Comparison of ENCODE assay signal across 1 cellular context in the genomic region with DNA sequence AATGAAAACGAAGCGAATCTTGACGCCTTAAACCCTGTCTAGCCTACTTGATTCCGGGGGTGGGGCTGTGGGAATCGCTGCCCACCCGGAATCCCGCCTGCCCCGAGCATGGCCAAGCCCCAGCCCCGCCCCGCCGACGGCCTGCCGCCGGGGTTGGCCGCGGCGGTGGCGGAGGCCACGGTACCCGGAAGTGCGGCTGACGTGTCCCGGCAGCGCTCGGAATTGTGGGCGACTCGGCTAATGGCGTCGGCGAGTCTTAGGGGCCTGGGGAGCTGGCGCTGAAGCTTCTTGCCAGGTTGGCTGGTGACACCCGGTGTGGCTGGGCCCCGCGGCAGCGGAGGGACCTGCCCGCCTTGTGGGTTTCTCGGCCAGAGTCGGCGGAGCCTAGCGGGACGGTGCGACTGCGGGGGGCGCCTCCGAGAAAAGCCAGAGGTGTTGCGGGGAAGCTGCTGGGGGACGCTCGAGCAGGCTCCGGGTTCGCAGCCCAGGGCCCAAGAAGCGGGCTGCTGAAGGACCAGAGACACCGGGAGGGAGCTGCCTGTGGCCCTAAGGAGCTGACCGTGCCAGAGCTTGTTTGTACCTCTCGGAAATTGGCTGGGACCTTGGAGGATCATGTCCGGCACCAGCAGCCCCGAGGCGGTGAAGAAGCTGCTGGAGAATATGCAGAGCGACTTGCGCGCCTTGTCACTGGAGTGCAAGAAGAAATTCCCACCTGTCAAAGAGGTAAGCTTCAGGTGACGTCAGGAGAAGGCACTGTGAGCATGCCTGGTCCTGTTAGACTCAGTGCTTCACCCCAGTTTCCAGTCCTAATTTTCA.
TF ChIP-seq lines count a peak whose summit lies in the region.

A gene with protein sequence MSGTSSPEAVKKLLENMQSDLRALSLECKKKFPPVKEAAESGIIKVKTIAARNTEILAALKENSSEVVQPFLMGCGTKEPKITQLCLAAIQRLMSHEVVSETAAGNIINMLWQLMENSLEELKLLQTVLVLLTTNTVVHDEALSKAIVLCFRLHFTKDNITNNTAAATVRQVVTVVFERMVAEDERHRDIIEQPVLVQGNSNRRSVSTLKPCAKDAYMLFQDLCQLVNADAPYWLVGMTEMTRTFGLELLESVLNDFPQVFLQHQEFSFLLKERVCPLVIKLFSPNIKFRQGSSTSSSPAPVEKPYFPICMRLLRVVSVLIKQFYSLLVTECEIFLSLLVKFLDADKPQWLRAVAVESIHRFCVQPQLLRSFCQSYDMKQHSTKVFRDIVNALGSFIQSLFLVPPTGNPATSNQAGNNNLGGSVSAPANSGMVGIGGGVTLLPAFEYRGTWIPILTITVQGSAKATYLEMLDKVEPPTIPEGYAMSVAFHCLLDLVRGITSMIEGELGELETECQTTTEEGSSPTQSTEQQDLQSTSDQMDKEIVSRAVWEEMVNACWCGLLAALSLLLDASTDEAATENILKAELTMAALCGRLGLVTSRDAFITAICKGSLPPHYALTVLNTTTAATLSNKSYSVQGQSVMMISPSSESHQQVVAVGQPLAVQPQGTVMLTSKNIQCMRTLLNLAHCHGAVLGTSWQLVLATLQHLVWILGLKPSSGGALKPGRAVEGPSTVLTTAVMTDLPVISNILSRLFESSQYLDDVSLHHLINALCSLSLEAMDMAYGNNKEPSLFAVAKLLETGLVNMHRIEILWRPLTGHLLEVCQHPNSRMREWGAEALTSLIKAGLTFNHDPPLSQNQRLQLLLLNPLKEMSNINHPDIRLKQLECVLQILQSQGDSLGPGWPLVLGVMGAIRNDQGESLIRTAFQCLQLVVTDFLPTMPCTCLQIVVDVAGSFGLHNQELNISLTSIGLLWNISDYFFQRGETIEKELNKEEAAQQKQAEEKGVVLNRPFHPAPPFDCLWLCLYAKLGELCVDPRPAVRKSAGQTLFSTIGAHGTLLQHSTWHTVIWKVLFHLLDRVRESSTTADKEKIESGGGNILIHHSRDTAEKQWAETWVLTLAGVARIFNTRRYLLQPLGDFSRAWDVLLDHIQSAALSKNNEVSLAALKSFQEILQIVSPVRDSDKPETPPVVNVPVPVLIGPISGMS (N-terminal part only) (plus strand): TSS at position 231 of the 816 bp plus-strand sequence. CDS start 382 bp downstream, at position 613.

TF ChIP-seq in H1, 55 proteins besides CTCF, POLR2A, EP300 and RAD21:
- no peak for TF ChIP-seq TAF7 (optimal IDR thresholded peaks at IDR 0.05; ENCODE audit: borderline replicate concordance, low read depth, low read length)
- TF ChIP-seq CTBP2 (IDR thresholded peaks at IDR 0.05; ENCODE audit: borderline replicate concordance, insufficient read depth, insufficient read length, low read length) = no peak
- TF ChIP-seq SIRT6 (IDR thresholded peaks at IDR 0.05; ENCODE audit: low read length) = no peak
- TF ChIP-seq TAF1 (IDR thresholded peaks at IDR 0.05; ENCODE audit: low read depth, low read length) = peak; percentile 76
- TF ChIP-seq HDAC2 (IDR thresholded peaks at IDR 0.05; ENCODE audit: borderline replicate concordance in 1 of 2, low read depth in 2 of 2, low read length in 2 of 2) = peak; percentile 51 to 77; a peak in 3 of 4 replicates
- TF ChIP-seq RFX5 (IDR thresholded peaks at IDR 0.05; ENCODE audit: borderline replicate concordance, low read depth, low read length) = no peak
- peak; percentile 91 for TF ChIP-seq YY1 (IDR thresholded peaks at IDR 0.05; ENCODE audit: low read depth, low read length)
- peak; percentile 27; the same call in 1 of the 2 replicates for TF ChIP-seq BACH1 (IDR thresholded peaks at IDR 0.05; ENCODE audit: low read length)
- no peak for TF ChIP-seq EGR1 (IDR thresholded peaks at IDR 0.05; ENCODE audit: borderline replicate concordance, low read depth, low read length)
- 0 out of 2 replicates have a peak, but pooled peaks have one; percentile 33 for TF ChIP-seq POLR2AphosphoS5 (IDR thresholded peaks at IDR 0.05; ENCODE audit: low read depth, low read length)
- TF ChIP-seq TEAD4 (IDR thresholded peaks at IDR 0.05; ENCODE audit: low read depth, low read length) = peak; percentile 48; the same call in 1 of the 2 replicates
- TF ChIP-seq BRCA1 (IDR thresholded peaks at IDR 0.05; ENCODE audit: low read depth, low read length) = no peak
- TF ChIP-seq, protein P1, sequence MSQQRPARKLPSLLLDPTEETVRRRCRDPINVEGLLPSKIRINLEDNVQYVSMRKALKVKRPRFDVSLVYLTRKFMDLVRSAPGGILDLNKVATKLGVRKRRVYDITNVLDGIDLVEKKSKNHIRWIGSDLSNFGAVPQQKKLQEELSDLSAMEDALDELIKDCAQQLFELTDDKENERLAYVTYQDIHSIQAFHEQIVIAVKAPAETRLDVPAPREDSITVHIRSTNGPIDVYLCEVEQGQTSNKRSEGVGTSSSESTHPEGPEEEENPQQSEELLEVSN (IDR thresholded peaks at IDR 0.05) = peak; percentile 79
- peak; percentile 99 for TF ChIP-seq ASH2L (IDR thresholded peaks at IDR 0.05; ENCODE audit: low read length)
- no peak for TF ChIP-seq HDAC6 (IDR thresholded peaks at IDR 0.05; ENCODE audit: low read depth, low read length)
- no peak for TF ChIP-seq EZH2 (IDR thresholded peaks at IDR 0.05; ENCODE audit: low read depth, low read length, severe bottlenecking)
- peak; percentile 95 for TF ChIP-seq KDM4A (IDR thresholded peaks at IDR 0.05; ENCODE audit: low read depth, low read length, severe bottlenecking)
- peak; percentile 95 for TF ChIP-seq SAP30 (IDR thresholded peaks at IDR 0.05; ENCODE audit: insufficient read depth, insufficient replicate concordance, low read length)
- no peak for TF ChIP-seq SUZ12 (IDR thresholded peaks at IDR 0.05; ENCODE audit: low read length)
- no peak for TF ChIP-seq SP2 (IDR thresholded peaks at IDR 0.05; ENCODE audit: low read length)
- no peak for TF ChIP-seq CBX8 (IDR thresholded peaks at IDR 0.05; ENCODE audit: borderline replicate concordance, low read depth, low read length)
- TF ChIP-seq SIN3A (conservative IDR thresholded peaks at IDR 0.05 in 1 of 2, IDR thresholded peaks at IDR 0.05 in 1 of 2; ENCODE audit: low read depth in 1 of 2, low read length in 2 of 2) = peak; percentile 49 to 88; a peak in 1 of 4 replicates
- TF ChIP-seq CREB1 (IDR thresholded peaks at IDR 0.05) = peak; percentile 81
- TF ChIP-seq, protein P2, sequence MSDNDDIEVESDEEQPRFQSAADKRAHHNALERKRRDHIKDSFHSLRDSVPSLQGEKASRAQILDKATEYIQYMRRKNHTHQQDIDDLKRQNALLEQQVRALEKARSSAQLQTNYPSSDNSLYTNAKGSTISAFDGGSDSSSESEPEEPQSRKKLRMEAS (IDR thresholded peaks at IDR 0.05) = peak; percentile 64; the same call in 1 of the 2 replicates
- peak; percentile 99 for TF ChIP-seq RBBP5 (IDR thresholded peaks at IDR 0.05; ENCODE audit: borderline replicate concordance, low read depth, low read length)
- peak; percentile 40; the same call in 1 of the 2 replicates for TF ChIP-seq TBP (IDR thresholded peaks at IDR 0.05; ENCODE audit: low read depth, low read length)
- TF ChIP-seq PHF8 (conservative IDR thresholded peaks at IDR 0.05; ENCODE audit: low read depth, low read length) = peak; percentile 79
- TF ChIP-seq KDM5A (IDR thresholded peaks at IDR 0.05; ENCODE audit: low read length) = peak; percentile 33; the same call in 1 of the 2 replicates
- TF ChIP-seq, protein P3, sequence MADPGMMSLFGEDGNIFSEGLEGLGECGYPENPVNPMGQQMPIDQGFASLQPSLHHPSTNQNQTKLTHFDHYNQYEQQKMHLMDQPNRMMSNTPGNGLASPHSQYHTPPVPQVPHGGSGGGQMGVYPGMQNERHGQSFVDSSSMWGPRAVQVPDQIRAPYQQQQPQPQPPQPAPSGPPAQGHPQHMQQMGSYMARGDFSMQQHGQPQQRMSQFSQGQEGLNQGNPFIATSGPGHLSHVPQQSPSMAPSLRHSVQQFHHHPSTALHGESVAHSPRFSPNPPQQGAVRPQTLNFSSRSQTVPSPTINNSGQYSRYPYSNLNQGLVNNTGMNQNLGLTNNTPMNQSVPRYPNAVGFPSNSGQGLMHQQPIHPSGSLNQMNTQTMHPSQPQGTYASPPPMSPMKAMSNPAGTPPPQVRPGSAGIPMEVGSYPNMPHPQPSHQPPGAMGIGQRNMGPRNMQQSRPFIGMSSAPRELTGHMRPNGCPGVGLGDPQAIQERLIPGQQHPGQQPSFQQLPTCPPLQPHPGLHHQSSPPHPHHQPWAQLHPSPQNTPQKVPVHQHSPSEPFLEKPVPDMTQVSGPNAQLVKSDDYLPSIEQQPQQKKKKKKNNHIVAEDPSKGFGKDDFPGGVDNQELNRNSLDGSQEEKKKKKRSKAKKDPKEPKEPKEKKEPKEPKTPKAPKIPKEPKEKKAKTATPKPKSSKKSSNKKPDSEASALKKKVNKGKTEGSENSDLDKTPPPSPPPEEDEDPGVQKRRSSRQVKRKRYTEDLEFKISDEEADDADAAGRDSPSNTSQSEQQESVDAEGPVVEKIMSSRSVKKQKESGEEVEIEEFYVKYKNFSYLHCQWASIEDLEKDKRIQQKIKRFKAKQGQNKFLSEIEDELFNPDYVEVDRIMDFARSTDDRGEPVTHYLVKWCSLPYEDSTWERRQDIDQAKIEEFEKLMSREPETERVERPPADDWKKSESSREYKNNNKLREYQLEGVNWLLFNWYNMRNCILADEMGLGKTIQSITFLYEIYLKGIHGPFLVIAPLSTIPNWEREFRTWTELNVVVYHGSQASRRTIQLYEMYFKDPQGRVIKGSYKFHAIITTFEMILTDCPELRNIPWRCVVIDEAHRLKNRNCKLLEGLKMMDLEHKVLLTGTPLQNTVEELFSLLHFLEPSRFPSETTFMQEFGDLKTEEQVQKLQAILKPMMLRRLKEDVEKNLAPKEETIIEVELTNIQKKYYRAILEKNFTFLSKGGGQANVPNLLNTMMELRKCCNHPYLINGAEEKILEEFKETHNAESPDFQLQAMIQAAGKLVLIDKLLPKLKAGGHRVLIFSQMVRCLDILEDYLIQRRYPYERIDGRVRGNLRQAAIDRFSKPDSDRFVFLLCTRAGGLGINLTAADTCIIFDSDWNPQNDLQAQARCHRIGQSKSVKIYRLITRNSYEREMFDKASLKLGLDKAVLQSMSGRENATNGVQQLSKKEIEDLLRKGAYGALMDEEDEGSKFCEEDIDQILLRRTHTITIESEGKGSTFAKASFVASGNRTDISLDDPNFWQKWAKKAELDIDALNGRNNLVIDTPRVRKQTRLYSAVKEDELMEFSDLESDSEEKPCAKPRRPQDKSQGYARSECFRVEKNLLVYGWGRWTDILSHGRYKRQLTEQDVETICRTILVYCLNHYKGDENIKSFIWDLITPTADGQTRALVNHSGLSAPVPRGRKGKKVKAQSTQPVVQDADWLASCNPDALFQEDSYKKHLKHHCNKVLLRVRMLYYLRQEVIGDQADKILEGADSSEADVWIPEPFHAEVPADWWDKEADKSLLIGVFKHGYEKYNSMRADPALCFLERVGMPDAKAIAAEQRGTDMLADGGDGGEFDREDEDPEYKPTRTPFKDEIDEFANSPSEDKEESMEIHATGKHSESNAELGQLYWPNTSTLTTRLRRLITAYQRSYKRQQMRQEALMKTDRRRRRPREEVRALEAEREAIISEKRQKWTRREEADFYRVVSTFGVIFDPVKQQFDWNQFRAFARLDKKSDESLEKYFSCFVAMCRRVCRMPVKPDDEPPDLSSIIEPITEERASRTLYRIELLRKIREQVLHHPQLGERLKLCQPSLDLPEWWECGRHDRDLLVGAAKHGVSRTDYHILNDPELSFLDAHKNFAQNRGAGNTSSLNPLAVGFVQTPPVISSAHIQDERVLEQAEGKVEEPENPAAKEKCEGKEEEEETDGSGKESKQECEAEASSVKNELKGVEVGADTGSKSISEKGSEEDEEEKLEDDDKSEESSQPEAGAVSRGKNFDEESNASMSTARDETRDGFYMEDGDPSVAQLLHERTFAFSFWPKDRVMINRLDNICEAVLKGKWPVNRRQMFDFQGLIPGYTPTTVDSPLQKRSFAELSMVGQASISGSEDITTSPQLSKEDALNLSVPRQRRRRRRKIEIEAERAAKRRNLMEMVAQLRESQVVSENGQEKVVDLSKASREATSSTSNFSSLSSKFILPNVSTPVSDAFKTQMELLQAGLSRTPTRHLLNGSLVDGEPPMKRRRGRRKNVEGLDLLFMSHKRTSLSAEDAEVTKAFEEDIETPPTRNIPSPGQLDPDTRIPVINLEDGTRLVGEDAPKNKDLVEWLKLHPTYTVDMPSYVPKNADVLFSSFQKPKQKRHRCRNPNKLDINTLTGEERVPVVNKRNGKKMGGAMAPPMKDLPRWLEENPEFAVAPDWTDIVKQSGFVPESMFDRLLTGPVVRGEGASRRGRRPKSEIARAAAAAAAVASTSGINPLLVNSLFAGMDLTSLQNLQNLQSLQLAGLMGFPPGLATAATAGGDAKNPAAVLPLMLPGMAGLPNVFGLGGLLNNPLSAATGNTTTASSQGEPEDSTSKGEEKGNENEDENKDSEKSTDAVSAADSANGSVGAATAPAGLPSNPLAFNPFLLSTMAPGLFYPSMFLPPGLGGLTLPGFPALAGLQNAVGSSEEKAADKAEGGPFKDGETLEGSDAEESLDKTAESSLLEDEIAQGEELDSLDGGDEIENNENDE (IDR thresholded peaks at IDR 0.05; ENCODE audit: insufficient replicate concordance, low read length) = no peak
